In genomic region chr1:56400526-56400925, GRCh38 we compare ENCODE assay signal across 9 cellular contexts.
"Had no signal": no experiment of that assay in that cellular context is flagged by ENCODE, and none has a peak within 500 bp of the region (broad histone marks: within the 10 kb centered on the region; RNA-seq: fewer than 3 reads in every experiment).

No MANE protein-coding gene starts in this region.

- H3K9me3 Mint-ChIP-seq: GM23338, H9, HFFc6 had no signal

- H3K9me3 ChIP-seq: HAP-1 had no signal

- H3K27ac Mint-ChIP-seq: GM23338, H9, HFFc6 had no signal

- ATAC-seq: GM23338, HCT116 had no signal

- DNase-seq: GM23248, GOT3, H7, H9, HCEC 1CT, HFFc6 had no signal

- H2AFZ ChIP-seq: GM23248, GM23338 had no signal

- H3K36me3 ChIP-seq: HAP-1 had no signal

- H3K4me2 ChIP-seq: GM23338 had no signal

- H3K4me3 ChIP-seq: GM23248, GM23338, HAP-1 had no signal

- H3K9ac ChIP-seq: GM23248 had no signal

- H3K4me3 Mint-ChIP-seq: GM23338, H9, HFFc6 had no signal

- H3K27ac ChIP-seq: GM23248 had no signal
